ENCODE assay signal across 8 cellular contexts in the genomic region with DNA sequence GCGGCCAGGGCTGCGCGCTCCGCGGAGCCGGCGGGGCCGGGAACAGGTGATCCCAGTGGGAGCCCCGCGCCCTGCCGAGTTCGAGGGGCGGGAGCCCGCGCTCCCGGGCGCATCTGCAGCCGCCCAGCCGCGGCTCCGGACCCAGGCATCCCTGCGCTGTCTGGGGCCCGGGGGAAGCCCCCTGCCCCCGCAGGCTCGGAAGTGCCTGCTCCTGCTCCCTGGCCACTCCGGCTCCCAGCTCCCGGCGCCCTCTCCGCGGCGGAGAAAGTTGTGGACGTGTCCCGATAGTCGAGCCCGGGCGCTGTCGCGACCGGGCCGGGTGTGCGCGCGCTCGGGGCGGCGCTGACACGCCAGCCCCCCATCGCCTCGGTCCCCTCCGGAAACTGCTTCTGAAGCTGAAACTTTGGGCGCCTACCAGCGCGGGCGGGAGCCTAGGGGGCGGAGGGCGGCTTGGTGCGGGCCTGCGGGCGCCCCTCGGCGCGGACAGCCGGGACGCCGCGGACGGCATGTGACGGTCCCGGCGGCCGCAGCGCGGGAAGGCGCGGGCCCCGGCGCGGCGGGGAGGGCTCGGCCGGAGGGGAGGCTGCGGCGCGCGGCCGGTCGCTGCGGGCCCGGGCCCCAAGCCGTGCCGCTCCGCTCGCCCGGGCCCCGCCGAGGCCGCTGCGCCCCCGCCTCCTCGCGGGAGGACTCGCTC. TPM values are rescaled to one million over a fixed set of nuclear protein-coding genes. Genes with fewer than 3 reads are reported as not detected.
A peak's percentile ranks its signal among the peaks of the same experiment; 100 is the strongest.
DNase-seq lines count a peak whose midpoint lies in the region; ATAC-seq and TF ChIP-seq lines count a peak whose summit lies in the region.

No MANE protein-coding gene starts in this region.

- peaks cover 8% of the 10 kb centered on the region for H3K27me3 Mint-ChIP-seq in activated CD4-positive, alpha-beta T cell treated with anti-CD3 and anti-CD28 coated beads for 36 hours
- H3K27me3 Mint-ChIP-seq in naive thymus-derived CD4-positive, alpha-beta T cell, result peaks cover 0 to 72% (median 0%) of the 10 kb centered on the region in 5 donors

- BruUV-seq in PC-9 (replicated peaks; lab: Mats Ljungman, UMichigan), result no TSS peak

- intact Hi-C loops in activated CD4-positive, alpha-beta T cell treated with anti-CD3 and anti-CD28 coated beads for 36 hours (cut with DNase I, micrococcal nuclease), result loop anchor here in 1 of 2 experiments (1.0 to 5.0 kb wide), 6 partner anchors 59 to 202 kb away; partner anchors contain the start of genes LDLRAP1, MACO1 and MTFR1L
- intact Hi-C loops in PC-9 (cut with micrococcal nuclease; ENCODE audit: unreplicated experiment), result loop anchor here (10.0 kb wide), 1 partner anchor 78 kb away; no protein-coding TSS in a partner anchor
- intact Hi-C loops in dorsolateral prefrontal cortex (cut with DNase I), result loop anchor here (2.0 to 5.0 kb wide), 6 partner anchors 50 to 180 kb away; partner anchors contain the start of gene LDLRAP1 (in 1 of the 2)
- intact Hi-C loops in naive thymus-derived CD4-positive, alpha-beta T cell (cut with micrococcal nuclease), result loop anchor here in 1 of 2 donors (1.0 to 5.0 kb wide), 6 partner anchors 54 to 855 kb away; partner anchors contain the start of genes HMGN2, MACO1, PAFAH2 and PDIK1L

- H3K4me1 Mint-ChIP-seq in activated CD4-positive, alpha-beta T cell treated with anti-CD3 and anti-CD28 coated beads for 36 hours, result peaks cover 59% of the 10 kb centered on the region
- H3K4me1 Mint-ChIP-seq in naive thymus-derived CD4-positive, alpha-beta T cell, result peaks cover 41 to 57% (median 48%) of the 10 kb centered on the region in 7 donors

- H3K4me2 ChIP-seq in PC-9, result peak overlapping the region; percentile 75

- H3K36me3 Mint-ChIP-seq in activated CD4-positive, alpha-beta T cell treated with anti-CD3 and anti-CD28 coated beads for 36 hours (ENCODE audit: low read depth), result no peaks in the 10 kb centered on the region
- H3K36me3 Mint-ChIP-seq in naive thymus-derived CD4-positive, alpha-beta T cell, result peaks cover 0 to 32% (median 5%) of the 10 kb centered on the region in 5 donors

- H3K79me2 ChIP-seq in PC-9 (ENCODE audit: low read depth), result no peaks in the 10 kb centered on the region

- no peaks in the 10 kb centered on the region for H3K36me3 ChIP-seq in PC-9 (ENCODE audit: low read depth)
- peaks cover 0 to 4% (median 0%) of the 10 kb centered on the region in 3 experiments for H3K36me3 ChIP-seq in naive thymus-derived CD4-positive, alpha-beta T cell (ENCODE audit: control insufficient read depth in 2 of 3, insufficient read depth in 3 of 3, low read length in 3 of 3)

- H3K27me3 ChIP-seq in PC-9 (ENCODE audit: insufficient read depth, low read depth), result no peaks in the 10 kb centered on the region; the same call in 1 of the 2 replicates
- no peaks in the 10 kb centered on the region for H3K27me3 ChIP-seq in dorsolateral prefrontal cortex
- H3K27me3 ChIP-seq in naive thymus-derived CD4-positive, alpha-beta T cell (ENCODE audit: control insufficient read depth in 2 of 2, insufficient read depth in 2 of 2, low read length in 2 of 2), result no peaks in the 10 kb centered on the region

- no peak overlapping the region for H3K27ac Mint-ChIP-seq in activated CD4-positive, alpha-beta T cell treated with anti-CD3 and anti-CD28 coated beads for 36 hours
- peak overlapping the region in 1 of 9 donors; percentile 32 for H3K27ac Mint-ChIP-seq in naive thymus-derived CD4-positive, alpha-beta T cell

- H3K4me3 ChIP-seq in PC-9 (peak overlapping the region; percentile 60), dorsolateral prefrontal cortex (peak overlapping the region; percentile 41 to 93 (median 84))
- H3K4me3 ChIP-seq in naive thymus-derived CD4-positive, alpha-beta T cell (ENCODE audit: low read length), result peak overlapping the region; percentile 76

- no peaks in the 10 kb centered on the region for H3K9me3 Mint-ChIP-seq in activated CD4-positive, alpha-beta T cell treated with anti-CD3 and anti-CD28 coated beads for 36 hours (ENCODE audit: low read depth)
- H3K9me3 Mint-ChIP-seq in naive thymus-derived CD4-positive, alpha-beta T cell, result peaks cover 0 to 1% (median 0%) of the 10 kb centered on the region in 11 donors

- peaks cover 11% of the 10 kb centered on the region; the same call in 1 of the 2 replicates for H3K4me1 ChIP-seq in PC-9 (replicated peaks; ENCODE audit: insufficient read depth)
- peaks cover 15 to 37% of the 10 kb centered on the region in 2 donors for H3K4me1 ChIP-seq in naive thymus-derived CD4-positive, alpha-beta T cell (ENCODE audit: control insufficient read depth in 2 of 2, insufficient read depth in 2 of 2, low read length in 2 of 2)

- H4K20me1 ChIP-seq in PC-9 (ENCODE audit: insufficient read depth), result no peaks in the 10 kb centered on the region

- peaks cover 17% of the 10 kb centered on the region; the same call in 1 of the 2 replicates for H3F3A ChIP-seq in PC-9 (ENCODE audit: insufficient read depth, low read depth)

- ATAC-seq in activated CD4-positive, alpha-beta T cell treated with anti-CD3 and anti-CD28 coated beads for 36 hours, result no peak
- ATAC-seq in naive thymus-derived CD4-positive, alpha-beta T cell, result no peak

- H3K27ac ChIP-seq in PC-9, result no peak overlapping the region
- H3K27ac ChIP-seq in dorsolateral prefrontal cortex, result peak overlapping the region in 55 of 59 donors; percentile 23 to 93 (median 84)
- peak overlapping the region; percentile 84 for H3K27ac ChIP-seq in naive thymus-derived CD4-positive, alpha-beta T cell (ENCODE audit: low read depth, low read length)

- peak; percentile 48 for DNase-seq in activated CD4-positive, alpha-beta T cell treated with anti-CD3 and anti-CD28 coated beads for 36 hours
- DNase-seq in activated CD4-positive, alpha-beta T cell treated with anti-CD3 and anti-CD28 coated beads, Interleukin-2, amount 50 U/mL, for 1 hour, result no peak
- no peak for DNase-seq in PC-9
- DNase-seq in dorsolateral prefrontal cortex, result no peak
- DNase-seq in naive thymus-derived CD4-positive, alpha-beta T cell, result peak in 8 of 9 donors; percentile 23 to 43 (median 40)
- no peak for DNase-seq in DMS153 (lab: John Stamatoyannopoulos, UW)
- DNase-seq in putamen (ENCODE audit: low spot score), result no peak
- no peak for DNase-seq in NOMO-1 treated with dmso at 0.1 percent for 144 hours (lab: John Stamatoyannopoulos, UW; ENCODE audit: unreplicated experiment)

- POLR2A ChIA-PET in activated CD4-positive, alpha-beta T cell treated with anti-CD3 and anti-CD28 coated beads for 36 hours (lab: Charles Lee), result no interaction called here
- POLR2A ChIA-PET in PC-9 (lab: Charles Lee; ENCODE audit: unreplicated experiment), result no interaction called here
- POLR2A ChIA-PET in naive thymus-derived CD4-positive, alpha-beta T cell (lab: Charles Lee), result interaction anchor here (0.8 to 10.3 kb wide), 15 partner anchors 9 to 384 kb away, joined by 3 to 81 read pairs (median 6); partner anchors contain the start of gene SELENON

- H3K9me2 ChIP-seq in PC-9 (ENCODE audit: insufficient read depth), result no peaks in the 10 kb centered on the region

- H3K4me3 Mint-ChIP-seq in activated CD4-positive, alpha-beta T cell treated with anti-CD3 and anti-CD28 coated beads for 36 hours, result peak overlapping the region; percentile 76
- peak overlapping the region; percentile 58 to 99 (median 86) for H3K4me3 Mint-ChIP-seq in naive thymus-derived CD4-positive, alpha-beta T cell

- TF ChIP-seq CTCF in PC-9 (conservative IDR thresholded peaks at IDR 0.05) (no peak), dorsolateral prefrontal cortex (IDR thresholded peaks at IDR 0.05 in 54 of 56, conservative IDR thresholded peaks at IDR 0.05 in 2 of 56; ENCODE audit: low read depth in 1 of 56, partially characterized antibody in 56 of 56) (no peak)

- H2AFZ ChIP-seq in PC-9, result peak overlapping the region; percentile 85

- H3K9me3 ChIP-seq in PC-9 (ENCODE audit: insufficient read depth, low read depth), result no peaks in the 10 kb centered on the region
- H3K9me3 ChIP-seq in naive thymus-derived CD4-positive, alpha-beta T cell (ENCODE audit: control insufficient read depth in 2 of 3, low read length in 3 of 3), result no peaks in the 10 kb centered on the region

- CTCF ChIA-PET in activated CD4-positive, alpha-beta T cell treated with anti-CD3 and anti-CD28 coated beads for 36 hours (lab: Charles Lee), result interaction anchor here (0.6 to 10.0 kb wide), 2 partner anchors 21 to 25 kb away, joined by 3 to 91 read pairs; no protein-coding TSS in a partner anchor
- CTCF ChIA-PET in PC-9 (lab: Charles Lee), result no interaction called here
- CTCF ChIA-PET in naive thymus-derived CD4-positive, alpha-beta T cell (lab: Charles Lee), result no interaction called here

RNA-seq across cellular contexts. Expression of gene MAN1C1, which starts 0.5 kb away (rescaled TPM):
- 10 to 100 TPM in 1 of 2 experiments, 1 to 10 TPM in 1; 10.0 to 10.1 TPM for total RNA-seq in activated CD4-positive, alpha-beta T cell treated with anti-CD3 and anti-CD28 coated beads for 36 hours
- total RNA-seq in PC-9 (2021) (0.41 and 0.48 TPM in 2 replicates), dorsolateral prefrontal cortex (10 to 100 TPM; 32.3 to 86.5 (median 58.9) TPM)
- total RNA-seq in naive thymus-derived CD4-positive, alpha-beta T cell, result 10 to 100 TPM; 28.8 to 85.5 (median 69.9) TPM
- polyA plus RNA-seq in naive thymus-derived CD4-positive, alpha-beta T cell, result 10 to 100 TPM; 16.0 to 30.4 TPM

Comparison
In these comparisons a context has a peak if more than half of its experiments do, and no peak if none do; other contexts are left out.
1. DNase-seq: peak in activated CD4-positive, alpha-beta T cell treated with anti-CD3 and anti-CD28 coated beads for 36 hours (single experiment) and naive thymus-derived CD4-positive, alpha-beta T cell (8 of 9); none in activated CD4-positive, alpha-beta T cell treated with anti-CD3 and anti-CD28 coated beads, Interleukin-2, amount 50 U/mL, for 1 hour (single experiment), PC-9 (0 of 2), dorsolateral prefrontal cortex (0 of 10), DMS153 (single experiment), putamen (single experiment) and NOMO-1 treated with dmso at 0.1 percent for 144 hours (single experiment).
2. Peak in every context shown above with its lines, with median percentiles within 50 percentile points of each other: H3K4me3 ChIP-seq.